Comparison of ENCODE assay signal across 8 cellular contexts in genomic region chr12:27383429-27384260, GRCh38. TPM values are rescaled to one million over a fixed set of nuclear protein-coding genes. Genes with fewer than 3 reads are reported as not detected.
DNase-seq lines count a peak whose midpoint lies in the region; ATAC-seq, FAIRE-seq and TF ChIP-seq lines count a peak whose summit lies in the region.

No MANE protein-coding gene starts in this region.

- no TSS peak for BruUV-seq in Caco-2 (replicated peaks; lab: Mats Ljungman, UMichigan)

- H3K36me3 ChIP-seq in Caco-2 (ENCODE audit: control insufficient read depth, insufficient read depth, low read length), result no peaks in the 10 kb centered on the region
- H3K36me3 ChIP-seq in GM23338 (ENCODE audit: insufficient read depth), result peaks cover 11% of the 10 kb centered on the region; the same call in 1 of the 2 replicates
- H3K36me3 ChIP-seq in astrocyte (ENCODE audit: insufficient read depth, low read length), result no peaks in the 10 kb centered on the region

- no peaks in the 10 kb centered on the region for H3F3A ChIP-seq in GM23338 (replicated peaks; ENCODE audit: low read depth)

- no peaks in the 10 kb centered on the region for H3K36me3 Mint-ChIP-seq in Caco-2 (ENCODE audit: insufficient read depth, unreplicated experiment)
- peaks cover 7% of the 10 kb centered on the region; the same call in 1 of the 3 replicates for H3K36me3 Mint-ChIP-seq in GM23338 (ENCODE audit: low read depth)
- H3K36me3 Mint-ChIP-seq in T-helper 2 cell treated with Interferon-gamma antibody and Interleukin-4, amounts not matched to agents 5 μg/mL and 100 μg/mL, for 36 hours (ENCODE audit: low read depth), result peaks cover 9% of the 10 kb centered on the region
- peaks cover 3% of the 10 kb centered on the region for H3K36me3 Mint-ChIP-seq in astrocyte (ENCODE audit: low read depth, unreplicated experiment)

- POLR2A ChIA-PET in Caco-2 (lab: Charles Lee), result interaction anchor here (0.5 kb wide), 1 partner anchor 361 kb away, joined by 8 read pairs; no protein-coding TSS in a partner anchor

- H3K27me3 Mint-ChIP-seq in Caco-2 (ENCODE audit: insufficient read depth, unreplicated experiment) (no peaks in the 10 kb centered on the region), GM23338 (ENCODE audit: insufficient read depth, low read depth, poor library complexity) (no peaks in the 10 kb centered on the region), astrocyte (ENCODE audit: low read depth, unreplicated experiment) (no peaks in the 10 kb centered on the region)
- H3K27me3 Mint-ChIP-seq in T-helper 2 cell treated with Interferon-gamma antibody and Interleukin-4, amounts not matched to agents 5 μg/mL and 100 μg/mL, for 36 hours (ENCODE audit: low read depth), result no peaks in the 10 kb centered on the region

- ATAC-seq in GM23338, result peak; percentile 93

- FAIRE-seq in astrocyte (lab: Jason Lieb, UNC), result peak; percentile 80

- peaks cover 7% of the 10 kb centered on the region for H3K4me1 ChIP-seq in Caco-2
- H3K4me1 ChIP-seq in GM23338 (ENCODE audit: insufficient read depth), result no peaks in the 10 kb centered on the region
- H3K4me1 ChIP-seq in astrocyte (ENCODE audit: insufficient read depth, low read length), result peaks cover 4% of the 10 kb centered on the region

- H4K20me1 ChIP-seq in GM23338 (replicated peaks; ENCODE audit: insufficient read depth) (no peaks in the 10 kb centered on the region; the same call in 1 of the 2 replicates), astrocyte (ENCODE audit: insufficient read depth, low read length) (no peaks in the 10 kb centered on the region)

- no peak overlapping the region for H2AFZ ChIP-seq in GM23338
- peak overlapping the region; percentile 25 for H2AFZ ChIP-seq in astrocyte (ENCODE audit: low read depth, low read length)

- peaks cover 8% of the 10 kb centered on the region for H3K4me1 Mint-ChIP-seq in Caco-2 (ENCODE audit: low read depth, unreplicated experiment)
- no peaks in the 10 kb centered on the region for H3K4me1 Mint-ChIP-seq in GM23338
- peaks cover 2% of the 10 kb centered on the region for H3K4me1 Mint-ChIP-seq in T-helper 2 cell treated with Interferon-gamma antibody and Interleukin-4, amounts not matched to agents 5 μg/mL and 100 μg/mL, for 36 hours (ENCODE audit: low read depth)
- peaks cover 5% of the 10 kb centered on the region for H3K4me1 Mint-ChIP-seq in astrocyte (ENCODE audit: low read depth, unreplicated experiment)

- H3K9me3 ChIP-seq in Caco-2 (no peaks in the 10 kb centered on the region), astrocyte (ENCODE audit: insufficient read depth, low read depth, low read length) (no peaks in the 10 kb centered on the region)

- no peak overlapping the region for H3K4me2 ChIP-seq in GM23338
- peak overlapping the region; percentile 3 for H3K4me2 ChIP-seq in astrocyte (ENCODE audit: low read length)

- H3K27ac Mint-ChIP-seq in Caco-2 (ENCODE audit: unreplicated experiment) (no peak overlapping the region), GM23338 (no peak overlapping the region), astrocyte (ENCODE audit: unreplicated experiment) (no peak overlapping the region)
- no peak overlapping the region for H3K27ac Mint-ChIP-seq in T-helper 2 cell treated with Interferon-gamma antibody and Interleukin-4, amounts not matched to agents 5 μg/mL and 100 μg/mL, for 36 hours

- TF ChIP-seq CTCF in Caco-2 (IDR thresholded peaks at IDR 0.05; ENCODE audit: insufficient read depth in 1 of 2, low read depth in 1 of 2, low read length in 1 of 2, severe bottlenecking in 1 of 2, unreplicated experiment in 1 of 2) (peak; percentile 94 to 95), GM23338 (conservative IDR thresholded peaks at IDR 0.05; ENCODE audit: low read depth in 2 of 2) (peak; percentile 89 to 93), astrocyte (IDR thresholded peaks at IDR 0.05; ENCODE audit: insufficient read depth, low read depth, low read length) (peak; percentile 96)

- H3K9me3 Mint-ChIP-seq in Caco-2 (ENCODE audit: unreplicated experiment) (no peaks in the 10 kb centered on the region), GM23338 (no peaks in the 10 kb centered on the region), astrocyte (ENCODE audit: unreplicated experiment) (no peaks in the 10 kb centered on the region)
- H3K9me3 Mint-ChIP-seq in T-helper 2 cell treated with Interferon-gamma antibody and Interleukin-4, amounts not matched to agents 5 μg/mL and 100 μg/mL, for 36 hours, result no peaks in the 10 kb centered on the region

- CTCF ChIA-PET in Caco-2 (lab: Charles Lee), result no interaction called here

- peak; percentile 85 to 90 for DNase-seq in Caco-2
- DNase-seq in GM23338 (ENCODE audit: low spot score), result peak; percentile 91
- DNase-seq in NCI-H146 treated with DMSO at 0.1 percent for 48 hours (lab: John Stamatoyannopoulos, UW; ENCODE audit: unreplicated experiment), result peak; percentile 54
- peak; percentile 56 for DNase-seq in T-helper 2 cell treated with Interferon-gamma antibody and Interleukin-4, amounts not matched to agents 5 μg/mL and 100 μg/mL, for 36 hours (ENCODE audit: low spot score)
- DNase-seq in astrocyte (ENCODE audit: low read depth), result peak; percentile 64
- DNase-seq in iPS DF 19.7 (ENCODE audit: low read depth, low spot score), result peak; percentile 45
- DNase-seq in smooth muscle cell of the brain vasculature (ENCODE audit: low read depth, low spot score), result peak; percentile 59
- DNase-seq in cerebellar nuclear complex (lab: John Stamatoyannopoulos, UW), result no peak

- H3K4me3 ChIP-seq in Caco-2 (ENCODE audit: low read depth, low read length) (no peak overlapping the region), GM23338 (no peak overlapping the region), astrocyte (ENCODE audit: insufficient read depth, low read depth, low read length) (no peak overlapping the region)

- H3K79me2 ChIP-seq in GM23338 (replicated peaks; ENCODE audit: insufficient read depth) (no peaks in the 10 kb centered on the region), astrocyte (ENCODE audit: insufficient read depth, low read length) (no peaks in the 10 kb centered on the region)

- H3K27me3 ChIP-seq in Caco-2 (replicated peaks; ENCODE audit: control insufficient read depth, insufficient read depth, low read length) (no peaks in the 10 kb centered on the region), GM23338 (ENCODE audit: insufficient read depth) (no peaks in the 10 kb centered on the region), astrocyte (ENCODE audit: insufficient read depth, low read length) (no peaks in the 10 kb centered on the region)

- H3K4me3 Mint-ChIP-seq in Caco-2 (ENCODE audit: unreplicated experiment) (no peak overlapping the region), GM23338 (no peak overlapping the region), astrocyte (ENCODE audit: unreplicated experiment) (no peak overlapping the region)
- H3K4me3 Mint-ChIP-seq in T-helper 2 cell treated with Interferon-gamma antibody and Interleukin-4, amounts not matched to agents 5 μg/mL and 100 μg/mL, for 36 hours, result no peak overlapping the region

- intact Hi-C loops in Caco-2 (cut with micrococcal nuclease; ENCODE audit: unreplicated experiment), result loop anchor here (1.0 to 10.0 kb wide), 3 partner anchors 51 to 359 kb away; partner anchors contain the start of genes BMAL2 and MED21

- H3K9me2 ChIP-seq in GM23338 (ENCODE audit: insufficient read depth), result no peaks in the 10 kb centered on the region

- H3K9ac ChIP-seq in astrocyte (ENCODE audit: low read length), result no peak overlapping the region

- H3K27ac ChIP-seq in GM23338 (ENCODE audit: low read depth) (no peak overlapping the region), astrocyte (ENCODE audit: low read depth, low read length) (no peak overlapping the region)

TF ChIP-seq in GM23338, 12 proteins besides CTCF, POLR2A, EP300 and RAD21:
- TF ChIP-seq, protein P1, sequence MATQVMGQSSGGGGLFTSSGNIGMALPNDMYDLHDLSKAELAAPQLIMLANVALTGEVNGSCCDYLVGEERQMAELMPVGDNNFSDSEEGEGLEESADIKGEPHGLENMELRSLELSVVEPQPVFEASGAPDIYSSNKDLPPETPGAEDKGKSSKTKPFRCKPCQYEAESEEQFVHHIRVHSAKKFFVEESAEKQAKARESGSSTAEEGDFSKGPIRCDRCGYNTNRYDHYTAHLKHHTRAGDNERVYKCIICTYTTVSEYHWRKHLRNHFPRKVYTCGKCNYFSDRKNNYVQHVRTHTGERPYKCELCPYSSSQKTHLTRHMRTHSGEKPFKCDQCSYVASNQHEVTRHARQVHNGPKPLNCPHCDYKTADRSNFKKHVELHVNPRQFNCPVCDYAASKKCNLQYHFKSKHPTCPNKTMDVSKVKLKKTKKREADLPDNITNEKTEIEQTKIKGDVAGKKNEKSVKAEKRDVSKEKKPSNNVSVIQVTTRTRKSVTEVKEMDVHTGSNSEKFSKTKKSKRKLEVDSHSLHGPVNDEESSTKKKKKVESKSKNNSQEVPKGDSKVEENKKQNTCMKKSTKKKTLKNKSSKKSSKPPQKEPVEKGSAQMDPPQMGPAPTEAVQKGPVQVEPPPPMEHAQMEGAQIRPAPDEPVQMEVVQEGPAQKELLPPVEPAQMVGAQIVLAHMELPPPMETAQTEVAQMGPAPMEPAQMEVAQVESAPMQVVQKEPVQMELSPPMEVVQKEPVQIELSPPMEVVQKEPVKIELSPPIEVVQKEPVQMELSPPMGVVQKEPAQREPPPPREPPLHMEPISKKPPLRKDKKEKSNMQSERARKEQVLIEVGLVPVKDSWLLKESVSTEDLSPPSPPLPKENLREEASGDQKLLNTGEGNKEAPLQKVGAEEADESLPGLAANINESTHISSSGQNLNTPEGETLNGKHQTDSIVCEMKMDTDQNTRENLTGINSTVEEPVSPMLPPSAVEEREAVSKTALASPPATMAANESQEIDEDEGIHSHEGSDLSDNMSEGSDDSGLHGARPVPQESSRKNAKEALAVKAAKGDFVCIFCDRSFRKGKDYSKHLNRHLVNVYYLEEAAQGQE (IDR thresholded peaks at IDR 0.05; ENCODE audit: unreplicated experiment), result no peak
- TF ChIP-seq POLR2AphosphoS5 (IDR thresholded peaks at IDR 0.05; ENCODE audit: low read depth) (no peak), EZH2 (IDR thresholded peaks at IDR 0.05; ENCODE audit: low read depth, unreplicated experiment) (no peak)

RNA-seq across cellular contexts. Expression of gene BMAL2, which starts 51.0 kb away (rescaled TPM):
- total RNA-seq in Caco-2 (2022) (35.4 and 36.0 TPM in 2 replicates), astrocyte (12.1 and 13.6 TPM in 2 replicates)
- total RNA-seq in GM23338 (2014; rRNA removed; shearing (Covaris generic)), result 15.9 and 18.2 TPM in 2 replicates
- polyA plus RNA-seq in GM23338 (2016; fragmentation: Nextera tagmentation; extraction: Ambion mirVana), result 4.3 and 5.5 TPM in 2 replicates

Comparison
In these comparisons a context has a peak if more than half of its experiments do, and no peak if none do; other contexts are left out.
1. DNase-seq: peak in Caco-2 (2 of 2), GM23338 (single experiment), NCI-H146 treated with DMSO at 0.1 percent for 48 hours (single experiment), T-helper 2 cell treated with Interferon-gamma antibody and Interleukin-4, amounts not matched to agents 5 μg/mL and 100 μg/mL, for 36 hours (single experiment), astrocyte (single experiment), iPS DF 19.7 (single experiment) and smooth muscle cell of the brain vasculature (single experiment); none in cerebellar nuclear complex (0 of 2).
2. Peak in every context shown above with its lines, with median percentiles within 50 percentile points of each other: CTCF ChIP-seq.